Comparison of ENCODE assay signal across 13 cellular contexts in genomic region chr5:80243567-80243966, GRCh38. TPM values are rescaled to one million over a fixed set of nuclear protein-coding genes. Genes with fewer than 3 reads are reported as not detected.
A peak's percentile ranks its signal among the peaks of the same experiment; 100 is the strongest.
DNase-seq lines count a peak whose midpoint lies in the region; ATAC-seq and TF ChIP-seq lines count a peak whose summit lies in the region.
"Had no signal": no experiment of that assay in that cellular context is flagged by ENCODE, and none has a peak within 500 bp of the region (broad histone marks: within the 10 kb centered on the region; RNA-seq: fewer than 3 reads in every experiment).

No MANE protein-coding gene starts in this region.

- peaks cover 67% of the 10 kb centered on the region for H3F3A ChIP-seq in SU-DHL-6 (ENCODE audit: insufficient read depth)

- peaks cover 0 to 31% (median 8%) of the 10 kb centered on the region in 9 donors for H3K9me3 Mint-ChIP-seq in naive thymus-derived CD8-positive, alpha-beta T cell

- intact Hi-C loops in cardiac septum (cut with DNase I) (no loop called here), heart right ventricle (cut with DNase I) (no loop called here)

- H2AFZ ChIP-seq in SU-DHL-6 (ENCODE audit: low read depth, low read length, severe bottlenecking) = no peak overlapping the region

- no peaks in the 10 kb centered on the region for H3K27me3 ChIP-seq in heart right ventricle
- H3K27me3 ChIP-seq in SU-DHL-6 (ENCODE audit: low read length) = no peaks in the 10 kb centered on the region
- H3K27me3 ChIP-seq: BE2C had no signal

- H3K4me1 ChIP-seq in heart right ventricle = peaks cover 14 to 68% (median 61%) of the 10 kb centered on the region in 9 donors

- H3K9me3 ChIP-seq in heart right ventricle = peaks cover 0 to 23% (median 0%) of the 10 kb centered on the region in 11 donors
- H3K9me3 ChIP-seq in SU-DHL-6 (ENCODE audit: insufficient read depth, low read length) = peaks cover 9% of the 10 kb centered on the region; the same call in 1 of the 2 replicates

- no peak overlapping the region for H3K4me2 ChIP-seq in SU-DHL-6 (ENCODE audit: low read depth, low read length, poor library complexity, severe bottlenecking)

- H3K4me3 ChIP-seq in heart right ventricle (no peak overlapping the region), SU-DHL-6 (ENCODE audit: insufficient read depth, low read length, poor library complexity, severe bottlenecking) (no peak overlapping the region)
- H3K4me3 ChIP-seq: K562 had no signal

- no peaks in the 10 kb centered on the region for H3K27me3 Mint-ChIP-seq in naive thymus-derived CD8-positive, alpha-beta T cell

- TF ChIP-seq CTCF in heart right ventricle (IDR thresholded peaks at IDR 0.05) (no peak), SU-DHL-6 (IDR thresholded peaks at IDR 0.05; ENCODE audit: insufficient read depth, low read length, poor library complexity, severe bottlenecking) (no peak)

- peaks cover 40 to 78% (median 73%) of the 10 kb centered on the region in 4 donors for H3K4me1 Mint-ChIP-seq in naive thymus-derived CD8-positive, alpha-beta T cell

- 96 to 97% methylated on average over 1 of the region's 1 CpG for WGBS in heart right ventricle, 2 donors

- POLR2A ChIA-PET in naive thymus-derived CD8-positive, alpha-beta T cell (lab: Charles Lee) = interaction anchor here (0.7 to 1.3 kb wide), 5 partner anchors 12 to 156 kb away, joined by 3 to 6 read pairs (median 4); partner anchors contain the start of gene SERINC5

- H3K9me2 ChIP-seq in SU-DHL-6 (replicated peaks; ENCODE audit: insufficient read depth, low read length) = no peaks in the 10 kb centered on the region

- DNase-seq in cardiac septum (ENCODE audit: low spot score) (peak; percentile 22), heart right ventricle (no peak), GOT3 (lab: John Stamatoyannopoulos, UW) (no peak)
- no peak for DNase-seq in naive thymus-derived CD8-positive, alpha-beta T cell
- DNase-seq: BE2C, DMS 273 treated with DMSO at 0.1 percent for 48 hours, DMS79, Karpas-422 had no signal

- H4K20me1 ChIP-seq in SU-DHL-6 (ENCODE audit: low read depth, low read length) = no peaks in the 10 kb centered on the region

- H3K9ac ChIP-seq in SU-DHL-6 (ENCODE audit: low read length) = no peak overlapping the region

- H3K4me3 Mint-ChIP-seq in naive thymus-derived CD8-positive, alpha-beta T cell = peak overlapping the region in 2 of 10 donors; percentile 3 to 26

- ATAC-seq in heart right ventricle (no peak), GM18870 (IDR thresholded peaks at IDR 0.05; ENCODE audit: unreplicated experiment) (no peak), GM18907 (IDR thresholded peaks at IDR 0.05; ENCODE audit: unreplicated experiment) (no peak)
- no peak for ATAC-seq in naive thymus-derived CD8-positive, alpha-beta T cell
- ATAC-seq: HCT116, K562 had no signal

- peaks cover 0 to 15% (median 0%) of the 10 kb centered on the region in 9 donors for H3K36me3 ChIP-seq in heart right ventricle
- peaks cover 30% of the 10 kb centered on the region for H3K36me3 ChIP-seq in SU-DHL-6 (ENCODE audit: low read length)

- peak overlapping the region in 6 of 10 donors; percentile 13 to 82 (median 58) for H3K27ac Mint-ChIP-seq in naive thymus-derived CD8-positive, alpha-beta T cell

- H3K27ac ChIP-seq in heart right ventricle (no peak overlapping the region), SU-DHL-6 (ENCODE audit: low read depth, low read length) (peak overlapping the region; percentile 28; the same call in 1 of the 2 replicates)

- peaks cover 93% of the 10 kb centered on the region for H3K79me2 ChIP-seq in SU-DHL-6 (ENCODE audit: insufficient read depth, low read length)

- H3K36me3 Mint-ChIP-seq in naive thymus-derived CD8-positive, alpha-beta T cell = peaks cover 22 to 51% (median 35%) of the 10 kb centered on the region in 3 donors

RNA-seq across cellular contexts. Expression of gene SERINC5, which starts 12.3 kb away (rescaled TPM):
- 20.9 TPM for total RNA-seq in cardiac septum
- total RNA-seq in heart right ventricle = 10 to 100 TPM; 13.2 to 21.9 (median 15.8) TPM
- polyA plus RNA-seq in heart right ventricle = 1 to 10 TPM; 2.3 to 2.7 TPM
- total RNA-seq in naive thymus-derived CD8-positive, alpha-beta T cell = 100 to 1,000 TPM; 182 to 186 TPM
- polyA plus RNA-seq in naive thymus-derived CD8-positive, alpha-beta T cell = 10 to 100 TPM; 21.8 to 30.6 (median 24.1) TPM
